21 cellular contexts compared by ENCODE assay signal in the genomic region with DNA sequence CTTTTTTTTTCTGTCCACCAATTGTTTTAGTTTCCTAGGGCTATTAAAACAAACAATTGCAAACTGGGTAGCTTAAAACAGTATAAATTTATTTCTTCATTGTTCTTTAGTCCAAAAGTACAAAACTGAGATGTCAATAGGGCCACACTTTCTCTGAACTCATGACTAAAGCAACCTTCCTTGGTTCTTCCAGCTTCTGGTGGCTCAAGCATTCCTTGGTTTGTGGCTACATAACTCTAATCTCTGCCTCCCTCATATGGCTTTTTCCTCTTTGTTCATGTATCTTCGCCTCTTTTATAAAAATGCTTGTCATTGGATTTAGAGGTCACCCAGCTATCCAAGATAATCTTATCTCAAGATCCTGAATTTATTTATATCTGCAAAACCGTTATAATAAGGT.
"Had no signal": no experiment of that assay in that cellular context is flagged by ENCODE, and none has a peak within 500 bp of the region (broad histone marks: within the 10 kb centered on the region; RNA-seq: fewer than 3 reads in every experiment).

No MANE protein-coding gene starts in this region.

- DNase-seq: activated CD4-positive, alpha-beta memory T cell treated with anti-CD3 and anti-CD28 coated beads, Interleukin-2, amount 10 ng/mL, durations not matched to agents 7 days and 5 days; activated CD4-positive, alpha-beta T cell treated with anti-CD3 and anti-CD28 coated beads for 36 hours; activated CD4-positive, alpha-beta T cell treated with anti-CD3 and anti-CD28 coated beads, Interleukin-2, amount 50 U/mL, for 1 hour; activated naive CD4-positive, alpha-beta T cell treated with anti-CD3 and anti-CD28 coated beads, Interleukin-2, amount 50 U/mL, for 16 hours; activated naive CD8-positive, alpha-beta T cell treated with anti-CD3 and anti-CD28 coated beads, Interleukin-2, amount 10 ng/mL, durations not matched to agents 7 days and 5 days; adrenal gland; MM.1S; NCI-H1105; NCI-H1436; NCI-H1694 treated with DMSO at 0.1 percent for 48 hours; NCI-H2029 treated with DMSO at 0.1 percent for 48 hours; NCI-H510A treated with DMSO at 0.1 percent for 48 hours; NCI-H69; NK-92 treated with Interleukin-12 subunit alpha and Interleukin-12 subunit beta, amount 100 ng/mL, for 24 hours; OCI-M1; RPMI8226; SK-N-SH; T-helper 1 cell; WERI-Rb-1 had no signal

- H3K27me3 ChIP-seq: adrenal gland, ascending aorta had no signal

- H3K4me1 ChIP-seq: adrenal gland, ascending aorta had no signal

- H3K9me3 ChIP-seq: adrenal gland, ascending aorta, SK-N-SH had no signal

- H3K4me3 Mint-ChIP-seq: activated CD4-positive, alpha-beta memory T cell treated with anti-CD3 and anti-CD28 coated beads, Interleukin-2, amount 10 ng/mL, durations not matched to agents 7 days and 5 days; activated CD4-positive, alpha-beta T cell treated with anti-CD3 and anti-CD28 coated beads for 36 hours; activated naive CD8-positive, alpha-beta T cell treated with anti-CD3 and anti-CD28 coated beads, Interleukin-2, amount 10 ng/mL, durations not matched to agents 7 days and 5 days had no signal

- H3K36me3 Mint-ChIP-seq: activated naive CD8-positive, alpha-beta T cell treated with anti-CD3 and anti-CD28 coated beads, Interleukin-2, amount 10 ng/mL, durations not matched to agents 7 days and 5 days had no signal

- H3K27me3 Mint-ChIP-seq: activated CD4-positive, alpha-beta memory T cell treated with anti-CD3 and anti-CD28 coated beads, Interleukin-2, amount 10 ng/mL, durations not matched to agents 7 days and 5 days; activated CD4-positive, alpha-beta T cell treated with anti-CD3 and anti-CD28 coated beads for 36 hours; activated naive CD8-positive, alpha-beta T cell treated with anti-CD3 and anti-CD28 coated beads, Interleukin-2, amount 10 ng/mL, durations not matched to agents 7 days and 5 days had no signal

- H3K9ac ChIP-seq: SK-N-SH had no signal

- H3K9me3 Mint-ChIP-seq: activated CD4-positive, alpha-beta memory T cell treated with anti-CD3 and anti-CD28 coated beads, Interleukin-2, amount 10 ng/mL, durations not matched to agents 7 days and 5 days; activated naive CD8-positive, alpha-beta T cell treated with anti-CD3 and anti-CD28 coated beads, Interleukin-2, amount 10 ng/mL, durations not matched to agents 7 days and 5 days had no signal

- H3K4me1 Mint-ChIP-seq: activated CD4-positive, alpha-beta memory T cell treated with anti-CD3 and anti-CD28 coated beads, Interleukin-2, amount 10 ng/mL, durations not matched to agents 7 days and 5 days; activated CD4-positive, alpha-beta T cell treated with anti-CD3 and anti-CD28 coated beads for 36 hours; activated naive CD8-positive, alpha-beta T cell treated with anti-CD3 and anti-CD28 coated beads, Interleukin-2, amount 10 ng/mL, durations not matched to agents 7 days and 5 days had no signal

- H3K4me2 ChIP-seq: SK-N-SH had no signal

- ATAC-seq: activated CD4-positive, alpha-beta T cell treated with anti-CD3 and anti-CD28 coated beads for 36 hours; Right ventricle myocardium inferior had no signal

- H3K27ac ChIP-seq: adrenal gland, ascending aorta, WERI-Rb-1 had no signal

- H3K36me3 ChIP-seq: adrenal gland, ascending aorta, WERI-Rb-1 had no signal

- H3K4me3 ChIP-seq: adrenal gland, ascending aorta had no signal

- H3K27ac Mint-ChIP-seq: activated CD4-positive, alpha-beta memory T cell treated with anti-CD3 and anti-CD28 coated beads, Interleukin-2, amount 10 ng/mL, durations not matched to agents 7 days and 5 days; activated CD4-positive, alpha-beta T cell treated with anti-CD3 and anti-CD28 coated beads for 36 hours; activated naive CD8-positive, alpha-beta T cell treated with anti-CD3 and anti-CD28 coated beads, Interleukin-2, amount 10 ng/mL, durations not matched to agents 7 days and 5 days had no signal
